Comparison of ENCODE assay signal across 8 cellular contexts in genomic region chr1:210373878-210374599, GRCh38. TPM values are rescaled to one million over a fixed set of nuclear protein-coding genes. Genes with fewer than 3 reads are reported as not detected.
DNase-seq lines count a peak whose midpoint lies in the region; TF ChIP-seq lines count a peak whose summit lies in the region.

No MANE protein-coding gene starts in this region.

- no peaks in the 10 kb centered on the region for H3K27me3 ChIP-seq in Loucy (ENCODE audit: insufficient read depth, low read length, poor library complexity, severe bottlenecking)

- TF ChIP-seq CTCF in Loucy (conservative IDR thresholded peaks at IDR 0.05; ENCODE audit: low read length) (peak; percentile 99), MCF 10A (IDR thresholded peaks at IDR 0.05; ENCODE audit: unreplicated experiment) (peak; percentile 100)

- CTCF ChIA-PET in MCF 10A (lab: Yijun Ruan, JAX), result interaction anchor here (0.5 to 26.5 kb wide), 56 partner anchors 12 to 1699 kb away, joined by 3 to 812 read pairs (median 4); partner anchors contain the start of genes HHAT and KCNH1

- POLR2A ChIA-PET in MCF 10A (lab: Yijun Ruan, JAX), result interaction anchor here (0.6 to 4.8 kb wide), 31 partner anchors 10 to 1661 kb away, joined by 3 to 42 read pairs (median 6); partner anchors contain the start of genes HHAT, INTS7 and RCOR3

- no peaks in the 10 kb centered on the region for H3K9me3 Mint-ChIP-seq in MCF 10A (ENCODE audit: unreplicated experiment)

- H2AFZ ChIP-seq in Loucy (ENCODE audit: low read length), result no peak overlapping the region

- no peaks in the 10 kb centered on the region for H3K27me3 Mint-ChIP-seq in MCF 10A (ENCODE audit: insufficient read depth, unreplicated experiment)

- H3K36me3 ChIP-seq in Loucy (ENCODE audit: insufficient read depth, low read length), result no peaks in the 10 kb centered on the region

- no peak overlapping the region for H3K4me2 ChIP-seq in Loucy (ENCODE audit: low read depth, low read length, poor library complexity, severe bottlenecking)

- intact Hi-C loops in MCF 10A (cut with micrococcal nuclease), result loop anchor here (1.0 to 5.0 kb wide), 7 partner anchors 26 to 883 kb away; partner anchors contain the start of genes RCOR3 and SERTAD4

- BruUV-seq in MCF 10A (replicated peaks; lab: Mats Ljungman, UMichigan), result TSS peak; percentile 95

- H3K9ac ChIP-seq in Loucy (ENCODE audit: low read depth, low read length, poor library complexity, severe bottlenecking), result peak overlapping the region; percentile 1

- H3K79me2 ChIP-seq in Loucy (ENCODE audit: insufficient read depth, low read length), result no peaks in the 10 kb centered on the region

- H3K4me1 Mint-ChIP-seq in MCF 10A (ENCODE audit: insufficient read depth, unreplicated experiment), result peaks cover 47% of the 10 kb centered on the region

- no peak overlapping the region for H3K4me3 ChIP-seq in Loucy (ENCODE audit: low read length, poor library complexity, severe bottlenecking)

- H3K4me1 ChIP-seq in Loucy (ENCODE audit: insufficient read depth, low read length, poor library complexity, severe bottlenecking), result no peaks in the 10 kb centered on the region

- no peaks in the 10 kb centered on the region for H3K9me3 ChIP-seq in Loucy (ENCODE audit: insufficient read depth, low read depth, low read length)

- DNase-seq in NCI-H2227 (lab: John Stamatoyannopoulos, UW; ENCODE audit: unreplicated experiment) (peak; percentile 55), NCI-H2227 treated with DMSO at 0.1 percent for 48 hours (lab: John Stamatoyannopoulos, UW) (no peak), HCEC 1CT (peak; percentile 99), T-helper 22 cell (ENCODE audit: low read depth) (peak; percentile 49), MCF 10A (ENCODE audit: unreplicated experiment) (peak; percentile 100), left kidney (ENCODE audit: low read depth, low spot score) (peak; percentile 76)
- peak; percentile 26 for DNase-seq in stimulated activated CD8-positive, alpha-beta memory T cell treated with anti-CD3 and anti-CD28 coated beads, Interleukin-15, amount 100 ng/mL, for 24 hours (ENCODE audit: low read depth)

- H3F3A ChIP-seq in Loucy (ENCODE audit: low read depth), result peaks cover 4% of the 10 kb centered on the region

- H3K9me2 ChIP-seq in Loucy (replicated peaks; ENCODE audit: low read depth, low read length), result no peaks in the 10 kb centered on the region

- H3K27ac Mint-ChIP-seq in MCF 10A (ENCODE audit: low read depth, unreplicated experiment), result peak overlapping the region; percentile 100

- no peaks in the 10 kb centered on the region for H3K36me3 Mint-ChIP-seq in MCF 10A (ENCODE audit: insufficient read depth, unreplicated experiment)

- H3K4me3 Mint-ChIP-seq in MCF 10A (ENCODE audit: unreplicated experiment), result peak overlapping the region; percentile 57

- H4K20me1 ChIP-seq in Loucy (ENCODE audit: insufficient read depth, low read length, poor library complexity, severe bottlenecking), result no peaks in the 10 kb centered on the region

RNA-seq across cellular contexts. Expression of gene HHAT, which starts 45.3 kb away (rescaled TPM):
- 4.6 and 4.9 TPM in 2 replicates for total RNA-seq in MCF 10A (2022)
